ENCODE assay signal across 27 cellular contexts in the genomic region with DNA sequence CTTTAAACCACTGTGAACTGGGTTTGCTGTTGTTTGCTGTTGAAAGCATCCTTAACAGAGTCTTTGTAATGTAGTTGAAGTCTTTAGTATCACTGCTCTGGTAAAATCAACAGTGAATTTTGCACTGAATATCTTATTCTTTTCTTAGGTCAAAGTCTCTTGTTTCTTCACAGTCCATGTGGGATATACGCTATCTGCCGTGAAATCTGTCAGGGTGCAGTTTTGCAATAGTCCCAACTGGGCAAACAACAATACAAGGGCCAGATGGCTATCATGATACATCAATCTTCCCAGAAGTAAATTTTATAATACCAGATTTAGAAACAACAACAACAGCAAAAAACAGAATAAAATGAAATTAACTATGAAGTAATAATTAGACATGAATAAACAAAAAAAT.
"Had no signal": no experiment of that assay in that cellular context is flagged by ENCODE, and none has a peak within 500 bp of the region (broad histone marks: within the 10 kb centered on the region; RNA-seq: fewer than 3 reads in every experiment).

No MANE protein-coding gene starts in this region.

- H3K9me3 ChIP-seq: ascending aorta, MG63, SJCRH30 had no signal

- ATAC-seq: activated CD8-positive, alpha-beta T cell treated with anti-CD3 and anti-CD28 coated beads for 36 hours; activated T-cell treated with anti-CD3 and anti-CD28 coated beads, Interleukin-2, amount 50 U/mL, for 72 hours; K562; Panc1 had no signal

- H3K4me1 ChIP-seq: ascending aorta, SJCRH30 had no signal

- H3K27ac ChIP-seq: ascending aorta, SJCRH30, SK-N-MC, WERI-Rb-1 had no signal

- H3K36me3 ChIP-seq: ascending aorta, MG63, SJCRH30, WERI-Rb-1 had no signal

- H3K27me3 ChIP-seq: ascending aorta, MG63, SJCRH30 had no signal

- DNase-seq: activated CD4-positive, alpha-beta T cell treated with anti-CD3 and anti-CD28 coated beads for 1 hour; activated CD4-positive, alpha-beta T cell treated with anti-CD3 and anti-CD28 coated beads for 48 hours; activated CD4-positive, alpha-beta T cell treated with anti-CD3 and anti-CD28 coated beads, Interleukin-2, amount 50 U/mL, for 4 hours; activated CD4-positive, CD25-positive, alpha-beta regulatory T cell; activated CD8-positive, alpha-beta T cell treated with anti-CD3 and anti-CD28 coated beads for 36 hours; activated gamma-delta T cell; activated naive CD4-positive, alpha-beta T cell treated with Interleukin-2 at 50 U/mL for 16 hours; activated naive CD8-positive, alpha-beta T cell treated with anti-CD3 and anti-CD28 coated beads, Interleukin-2, amount 10 ng/mL, durations not matched to agents 7 days and 5 days; activated T-cell treated with anti-CD3 and anti-CD28 coated beads, Interleukin-2, amount 50 U/mL, for 1 hour; activated T-cell treated with anti-CD3 and anti-CD28 coated beads, Interleukin-2, amount 50 U/mL, for 72 hours; amygdala; MG63; MV-4-11; NCI-H1092; NCI-H1436 treated with DMSO at 0.1 percent for 48 hours; NCI-H1694 treated with DMSO at 0.1 percent for 48 hours; NCI-H2029; NCI-H345; NCI-H524 treated with DMSO at 0.1 percent for 48 hours; SHP77; SJCRH30; T1000; WERI-Rb-1 had no signal

- H3K4me3 ChIP-seq: ascending aorta, K562, MG63, SJCRH30, SK-N-MC had no signal
